ENCODE assay signal across 1 cellular context in the genomic region with DNA sequence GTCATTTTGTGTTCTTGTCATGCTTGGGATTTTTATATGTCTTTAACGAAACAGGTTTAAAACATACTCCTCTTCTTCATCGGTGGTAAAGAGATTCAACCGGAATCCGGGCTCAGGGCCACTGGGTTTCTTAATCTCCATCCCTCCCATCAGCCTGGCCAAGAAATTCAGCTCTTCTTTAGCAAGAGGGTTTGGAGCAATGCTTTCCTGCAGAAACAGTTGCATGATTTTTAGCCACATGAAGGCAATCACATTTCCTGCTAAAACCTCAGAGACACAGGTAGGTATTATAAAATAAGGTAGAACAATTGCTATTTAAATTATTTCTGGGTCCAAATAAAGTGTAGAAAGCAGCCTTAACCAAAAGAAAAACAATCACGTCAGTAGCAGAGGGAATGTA.
TF ChIP-seq lines count a peak whose summit lies in the region.

No MANE protein-coding gene starts in this region.

TF ChIP-seq in HepG2, 621 proteins besides CTCF, POLR2A, EP300 and RAD21:
- no peak for TF ChIP-seq ZNF383 (CRISPR knock-in tag; IDR thresholded peaks at IDR 0.05; ENCODE audit: borderline replicate concordance)
- TF ChIP-seq POLR2AphosphoS2 (IDR thresholded peaks at IDR 0.05; ENCODE audit: low read depth, low read length), result no peak
- TF ChIP-seq, protein P1, sequence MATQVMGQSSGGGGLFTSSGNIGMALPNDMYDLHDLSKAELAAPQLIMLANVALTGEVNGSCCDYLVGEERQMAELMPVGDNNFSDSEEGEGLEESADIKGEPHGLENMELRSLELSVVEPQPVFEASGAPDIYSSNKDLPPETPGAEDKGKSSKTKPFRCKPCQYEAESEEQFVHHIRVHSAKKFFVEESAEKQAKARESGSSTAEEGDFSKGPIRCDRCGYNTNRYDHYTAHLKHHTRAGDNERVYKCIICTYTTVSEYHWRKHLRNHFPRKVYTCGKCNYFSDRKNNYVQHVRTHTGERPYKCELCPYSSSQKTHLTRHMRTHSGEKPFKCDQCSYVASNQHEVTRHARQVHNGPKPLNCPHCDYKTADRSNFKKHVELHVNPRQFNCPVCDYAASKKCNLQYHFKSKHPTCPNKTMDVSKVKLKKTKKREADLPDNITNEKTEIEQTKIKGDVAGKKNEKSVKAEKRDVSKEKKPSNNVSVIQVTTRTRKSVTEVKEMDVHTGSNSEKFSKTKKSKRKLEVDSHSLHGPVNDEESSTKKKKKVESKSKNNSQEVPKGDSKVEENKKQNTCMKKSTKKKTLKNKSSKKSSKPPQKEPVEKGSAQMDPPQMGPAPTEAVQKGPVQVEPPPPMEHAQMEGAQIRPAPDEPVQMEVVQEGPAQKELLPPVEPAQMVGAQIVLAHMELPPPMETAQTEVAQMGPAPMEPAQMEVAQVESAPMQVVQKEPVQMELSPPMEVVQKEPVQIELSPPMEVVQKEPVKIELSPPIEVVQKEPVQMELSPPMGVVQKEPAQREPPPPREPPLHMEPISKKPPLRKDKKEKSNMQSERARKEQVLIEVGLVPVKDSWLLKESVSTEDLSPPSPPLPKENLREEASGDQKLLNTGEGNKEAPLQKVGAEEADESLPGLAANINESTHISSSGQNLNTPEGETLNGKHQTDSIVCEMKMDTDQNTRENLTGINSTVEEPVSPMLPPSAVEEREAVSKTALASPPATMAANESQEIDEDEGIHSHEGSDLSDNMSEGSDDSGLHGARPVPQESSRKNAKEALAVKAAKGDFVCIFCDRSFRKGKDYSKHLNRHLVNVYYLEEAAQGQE (IDR thresholded peaks at IDR 0.05; ENCODE audit: borderline replicate concordance in 1 of 2, low read depth in 1 of 2, low read length in 2 of 2), result no peak
- no peak for TF ChIP-seq MTF2 (CRISPR knock-in tag; IDR thresholded peaks at IDR 0.05; ENCODE audit: borderline replicate concordance)
- no peak for TF ChIP-seq BHLHE40 (IDR thresholded peaks at IDR 0.05; ENCODE audit: low read length)
- no peak for TF ChIP-seq GTF3A (CRISPR knock-in tag; conservative IDR thresholded peaks at IDR 0.05)
- TF ChIP-seq, protein P2, sequence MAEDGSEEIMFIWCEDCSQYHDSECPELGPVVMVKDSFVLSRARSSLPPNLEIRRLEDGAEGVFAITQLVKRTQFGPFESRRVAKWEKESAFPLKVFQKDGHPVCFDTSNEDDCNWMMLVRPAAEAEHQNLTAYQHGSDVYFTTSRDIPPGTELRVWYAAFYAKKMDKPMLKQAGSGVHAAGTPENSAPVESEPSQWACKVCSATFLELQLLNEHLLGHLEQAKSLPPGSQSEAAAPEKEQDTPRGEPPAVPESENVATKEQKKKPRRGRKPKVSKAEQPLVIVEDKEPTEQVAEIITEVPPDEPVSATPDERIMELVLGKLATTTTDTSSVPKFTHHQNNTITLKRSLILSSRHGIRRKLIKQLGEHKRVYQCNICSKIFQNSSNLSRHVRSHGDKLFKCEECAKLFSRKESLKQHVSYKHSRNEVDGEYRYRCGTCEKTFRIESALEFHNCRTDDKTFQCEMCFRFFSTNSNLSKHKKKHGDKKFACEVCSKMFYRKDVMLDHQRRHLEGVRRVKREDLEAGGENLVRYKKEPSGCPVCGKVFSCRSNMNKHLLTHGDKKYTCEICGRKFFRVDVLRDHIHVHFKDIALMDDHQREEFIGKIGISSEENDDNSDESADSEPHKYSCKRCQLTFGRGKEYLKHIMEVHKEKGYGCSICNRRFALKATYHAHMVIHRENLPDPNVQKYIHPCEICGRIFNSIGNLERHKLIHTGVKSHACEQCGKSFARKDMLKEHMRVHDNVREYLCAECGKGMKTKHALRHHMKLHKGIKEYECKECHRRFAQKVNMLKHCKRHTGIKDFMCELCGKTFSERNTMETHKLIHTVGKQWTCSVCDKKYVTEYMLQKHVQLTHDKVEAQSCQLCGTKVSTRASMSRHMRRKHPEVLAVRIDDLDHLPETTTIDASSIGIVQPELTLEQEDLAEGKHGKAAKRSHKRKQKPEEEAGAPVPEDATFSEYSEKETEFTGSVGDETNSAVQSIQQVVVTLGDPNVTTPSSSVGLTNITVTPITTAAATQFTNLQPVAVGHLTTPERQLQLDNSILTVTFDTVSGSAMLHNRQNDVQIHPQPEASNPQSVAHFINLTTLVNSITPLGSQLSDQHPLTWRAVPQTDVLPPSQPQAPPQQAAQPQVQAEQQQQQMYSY (CRISPR knock-in tag; IDR thresholded peaks at IDR 0.05), result no peak
